12 cellular contexts compared by ENCODE assay signal in genomic region chr22:35663371-35663770, GRCh38. TPM values are rescaled to one million over a fixed set of nuclear protein-coding genes. Genes with fewer than 3 reads are reported as not detected.
DNase-seq lines count a peak whose midpoint lies in the region; ATAC-seq, FAIRE-seq and TF ChIP-seq lines count a peak whose summit lies in the region.
"Had no signal": no experiment of that assay in that cellular context is flagged by ENCODE, and none has a peak within 500 bp of the region (broad histone marks: within the 10 kb centered on the region; RNA-seq: fewer than 3 reads in every experiment).

No MANE protein-coding gene starts in this region.

- peak overlapping the region; percentile 85 for H3K27ac Mint-ChIP-seq in CD8-positive, alpha-beta T cell
- H3K27ac Mint-ChIP-seq in endodermal cell, result no peak overlapping the region

- H3K36me3 Mint-ChIP-seq in CD8-positive, alpha-beta T cell, result peaks cover 71% of the 10 kb centered on the region
- H3K36me3 Mint-ChIP-seq in endodermal cell (ENCODE audit: low read depth), result peaks cover 2% of the 10 kb centered on the region

- POLR2A ChIA-PET in CD8-positive, alpha-beta T cell (lab: Charles Lee), result interaction anchor here (0.7 to 2.7 kb wide), 3 partner anchors 15 to 176 kb away, joined by 3 to 12 read pairs (median 3); partner anchors contain the start of gene APOL6

- no peak overlapping the region for H3K27ac ChIP-seq in CD8-positive, alpha-beta T cell (ENCODE audit: low read depth, low read length)
- H3K27ac ChIP-seq in endodermal cell (ENCODE audit: low read depth, low read length), result no peak overlapping the region
- peak overlapping the region; percentile 37 for H3K27ac ChIP-seq in rectal smooth muscle tissue (ENCODE audit: low read depth, low read length)

- H3K4me3 Mint-ChIP-seq in CD8-positive, alpha-beta T cell, result peak overlapping the region; percentile 65
- H3K4me3 Mint-ChIP-seq in endodermal cell, result no peak overlapping the region

- DNase-seq in CD8-positive, alpha-beta T cell, result no peak
- DNase-seq in NOMO-1 treated with DMSO at 0.1 percent for 48 hours (lab: John Stamatoyannopoulos, UW; ENCODE audit: unreplicated experiment), result peak; percentile 78
- no peak for DNase-seq in endodermal cell
- no peak for DNase-seq in omental fat pad (ENCODE audit: low spot score)
- no peak for DNase-seq in stimulated activated naive CD4-positive, alpha-beta T cell treated with Interleukin-2 at 50 U/mL for 16 hours (lab: John Stamatoyannopoulos, UW)
- DNase-seq in RCC 7860 (ENCODE audit: low spot score), result no peak
- DNase-seq: aorta; foreskin melanocyte; NCI-H1436; stimulated activated CD4-positive, alpha-beta T cell treated with anti-CD3 and anti-CD28 coated beads, Interleukin-4, amount 100 ng/mL, for 24 hours had no signal

- no peaks in the 10 kb centered on the region for H3K9me3 ChIP-seq in CD8-positive, alpha-beta T cell (ENCODE audit: low read length)
- peaks cover 58% of the 10 kb centered on the region for H3K9me3 ChIP-seq in endodermal cell (ENCODE audit: control insufficient read depth, low read length)

- CTCF ChIA-PET in CD8-positive, alpha-beta T cell (lab: Charles Lee), result interaction anchor here (1.9 kb wide), 1 partner anchor 15 kb away, joined by 5 read pairs; the partner anchor contains the start of gene APOL6

- H3K9ac ChIP-seq in endodermal cell (ENCODE audit: extremely low read depth, low read length, poor library complexity, severe bottlenecking) (no peak overlapping the region), rectal smooth muscle tissue (ENCODE audit: low read length) (no peak overlapping the region)

- no peaks in the 10 kb centered on the region for H3K27me3 ChIP-seq in CD8-positive, alpha-beta T cell (ENCODE audit: insufficient read depth, low read length)
- H3K27me3 ChIP-seq in endodermal cell (ENCODE audit: control insufficient read depth, insufficient read depth, low read length, poor library complexity, severe bottlenecking) (no peaks in the 10 kb centered on the region), rectal smooth muscle tissue (ENCODE audit: control insufficient read depth, insufficient read depth, low read length) (no peaks in the 10 kb centered on the region)

- no CpG with 5 or more reads among the region's 3 CpGs for WGBS in endodermal cell (ENCODE audit: insufficient coverage in 1 of 2, insufficient read length in 1 of 2), 2 experiments

- H3K27me3 Mint-ChIP-seq in CD8-positive, alpha-beta T cell (ENCODE audit: low read depth), result no peaks in the 10 kb centered on the region
- H3K27me3 Mint-ChIP-seq in endodermal cell (ENCODE audit: insufficient read depth), result peaks cover 13% of the 10 kb centered on the region

- intact Hi-C loops in CD8-positive, alpha-beta T cell (cut with DNase I, micrococcal nuclease), result loop anchor here in 1 of 2 experiments (5.0 kb wide), 1 partner anchor 406 kb away; the partner anchor contains the start of gene HMGXB4

- no peak overlapping the region for H3K4me3 ChIP-seq in CD8-positive, alpha-beta T cell (ENCODE audit: low read depth, low read length)
- peak overlapping the region; percentile 53 for H3K4me3 ChIP-seq in endodermal cell (ENCODE audit: low read length)
- no peak overlapping the region for H3K4me3 ChIP-seq in rectal smooth muscle tissue (ENCODE audit: low read length)

- FAIRE-seq in RCC 7860 (lab: Jason Lieb, UNC), result no peak

- H3K4me1 ChIP-seq in CD8-positive, alpha-beta T cell (ENCODE audit: insufficient read depth, low read length), result peaks cover 54% of the 10 kb centered on the region
- H3K4me1 ChIP-seq in endodermal cell (ENCODE audit: control insufficient read depth, insufficient read depth, low read length), result peaks cover 5% of the 10 kb centered on the region
- H3K4me1 ChIP-seq in rectal smooth muscle tissue (ENCODE audit: control insufficient read depth, insufficient read depth, low read length), result no peaks in the 10 kb centered on the region

- peaks cover 54% of the 10 kb centered on the region for H3K4me1 Mint-ChIP-seq in CD8-positive, alpha-beta T cell (ENCODE audit: low read depth)
- H3K4me1 Mint-ChIP-seq in endodermal cell, result peaks cover 7% of the 10 kb centered on the region

- H3K36me3 ChIP-seq in CD8-positive, alpha-beta T cell (ENCODE audit: insufficient read depth, low read length), result peaks cover 13% of the 10 kb centered on the region
- H3K36me3 ChIP-seq in endodermal cell (ENCODE audit: control insufficient read depth, insufficient read depth, low read length) (no peaks in the 10 kb centered on the region), rectal smooth muscle tissue (ENCODE audit: control insufficient read depth, insufficient read depth, low read length) (peaks cover 11% of the 10 kb centered on the region)

- no peak for TF ChIP-seq CTCF in CD8-positive, alpha-beta T cell (IDR thresholded peaks at IDR 0.05)
- TF ChIP-seq CTCF in endodermal cell (conservative IDR thresholded peaks at IDR 0.05) (no peak), omental fat pad (IDR thresholded peaks at IDR 0.05) (no peak)

- H3K9me3 Mint-ChIP-seq in CD8-positive, alpha-beta T cell, result peaks cover 3% of the 10 kb centered on the region
- H3K9me3 Mint-ChIP-seq in endodermal cell, result peaks cover 46% of the 10 kb centered on the region

- ATAC-seq in CD8-positive, alpha-beta T cell, result no peak
- ATAC-seq in HG03159 (IDR thresholded peaks at IDR 0.05; ENCODE audit: unreplicated experiment) (no peak), omental fat pad (ENCODE audit: low FRiP score) (no peak)

RNA-seq across cellular contexts. Expression of gene APOL6, which starts 15.1 kb away (rescaled TPM):
- 10 to 100 TPM; 48.4 to 49.7 TPM for total RNA-seq in CD8-positive, alpha-beta T cell
- total RNA-seq in endodermal cell, result not detected
- polyA plus RNA-seq in endodermal cell (2013, experiment 1 of 2), result not detected
- not detected for polyA plus RNA-seq in endodermal cell (2013, experiment 2 of 2)
- total RNA-seq in omental fat pad, result 100 to 1,000 TPM in 1 of 4 donors, 10 to 100 TPM in 3; 53.8 to 104 (median 75.1) TPM

RNA-seq across cellular contexts. Expression of gene MB, which starts 46.2 kb away (rescaled TPM):
- total RNA-seq in CD8-positive, alpha-beta T cell, result not detected
- 1 to 10 TPM; 1.4 to 2.6 TPM for total RNA-seq in endodermal cell
- 0.68 TPM for polyA plus RNA-seq in endodermal cell (2013, experiment 1 of 2)
- 1.1 TPM for polyA plus RNA-seq in endodermal cell (2013, experiment 2 of 2)
- total RNA-seq in omental fat pad, result under 1 TPM in 1 of 4 donors, not detected in 3; 0.44 TPM
- total RNA-seq: aorta had no signal

RNA-seq across cellular contexts. Expression of gene APOL5, which starts 54.3 kb away (rescaled TPM):
- not detected for total RNA-seq in CD8-positive, alpha-beta T cell
- total RNA-seq in endodermal cell (not detected), omental fat pad (not detected)
- polyA plus RNA-seq in endodermal cell (2013, experiment 1 of 2), result not detected
- polyA plus RNA-seq in endodermal cell (2013, experiment 2 of 2), result not detected
- total RNA-seq: aorta had no signal
- polyA plus RNA-seq: aorta had no signal

Comparison
In these comparisons a context has a peak if more than half of its experiments do, and no peak if none do; other contexts are left out.
1. RNA of gene APOL6, which starts 15.1 kb away (total RNA-seq): 53.8 to 104 TPM in omental fat pad and 48.4 to 49.7 TPM in CD8-positive, alpha-beta T cell; not detected in endodermal cell; every median in the first group is over 10 times any median in the second.